20 cellular contexts compared by ENCODE assay signal in the genomic region with DNA sequence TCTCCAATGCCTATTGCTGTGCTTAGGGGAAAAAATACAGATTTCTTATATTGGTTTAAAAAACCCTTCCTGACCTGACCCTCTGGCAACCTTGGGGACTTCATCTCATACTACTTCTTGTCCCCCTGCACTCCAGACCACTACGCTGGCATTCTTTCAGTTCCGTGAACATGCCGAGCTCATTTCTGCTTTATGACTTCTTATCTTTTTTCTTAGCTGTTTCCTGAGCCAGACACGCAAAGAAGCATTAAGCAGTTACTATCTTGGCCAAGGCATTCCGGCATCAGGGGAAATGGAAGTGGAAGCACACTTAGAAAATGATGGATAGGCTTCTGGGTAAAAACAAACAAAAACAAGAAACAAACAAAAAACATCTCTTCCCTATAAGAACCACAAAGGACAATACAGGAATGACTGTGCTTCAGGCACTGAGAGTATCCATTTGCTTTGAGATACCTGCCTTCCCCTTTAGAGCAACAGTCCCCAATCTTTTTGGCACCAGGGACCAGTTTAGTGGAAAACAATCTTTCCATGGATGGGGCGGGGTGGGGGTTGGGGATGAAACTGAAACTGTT. TPM values are rescaled to one million over a fixed set of nuclear protein-coding genes. Genes with fewer than 3 reads are reported as not detected.
DNase-seq lines count a peak whose midpoint lies in the region; ATAC-seq, FAIRE-seq and TF ChIP-seq lines count a peak whose summit lies in the region.
"Had no signal": no experiment of that assay in that cellular context is flagged by ENCODE, and none has a peak within 500 bp of the region (broad histone marks: within the 10 kb centered on the region; RNA-seq: fewer than 3 reads in every experiment).

No MANE protein-coding gene starts in this region.

- TF ChIP-seq CTCF in OCI-LY3 (IDR thresholded peaks at IDR 0.05; ENCODE audit: low read depth, low read length) (no peak), endothelial cell of umbilical vein (IDR thresholded peaks at IDR 0.05; ENCODE audit: extremely low read depth in 1 of 2, insufficient read depth in 1 of 2, low read depth in 1 of 2, low read length in 2 of 2) (no peak)

- intact Hi-C loops in endothelial cell of umbilical vein (cut with micrococcal nuclease), result loop anchor here (2.0 kb wide), 1 partner anchor 44 kb away; no protein-coding TSS in a partner anchor

- peak; percentile 46 for FAIRE-seq in GM12892 (lab: Jason Lieb, UNC)
- FAIRE-seq in endothelial cell of umbilical vein (lab: Jason Lieb, UNC), result peak; percentile 93
- FAIRE-seq in small intestine (lab: Jason Lieb, UNC), result no peak
- FAIRE-seq: bronchial epithelial cell, H54 had no signal

- TF ChIP-seq POLR2A in GM12892 (IDR thresholded peaks at IDR 0.05; ENCODE audit: low read depth, low read length) (no peak), endothelial cell of umbilical vein (IDR thresholded peaks at IDR 0.05; ENCODE audit: low read depth, low read length) (no peak)

- H2AFZ ChIP-seq in OCI-LY3 (ENCODE audit: low read depth, low read length), result peak overlapping the region; percentile 71; the same call in 1 of the 2 replicates
- peak overlapping the region; percentile 57 for H2AFZ ChIP-seq in endothelial cell of umbilical vein (ENCODE audit: low read depth, low read length)

- peak overlapping the region; percentile 10; the same call in 1 of the 2 replicates for H3K27ac ChIP-seq in OCI-LY3 (ENCODE audit: low read length)
- H3K27ac ChIP-seq in endothelial cell of umbilical vein (ENCODE audit: insufficient read depth, low read depth, low read length), result peak overlapping the region; percentile 61
- H3K27ac ChIP-seq in small intestine (ENCODE audit: low read depth in 1 of 2, low read length in 1 of 2), result no peak overlapping the region
- no peak overlapping the region for H3K27ac ChIP-seq in effector memory CD4-positive, alpha-beta T cell (ENCODE audit: insufficient read depth, low read length, poor library complexity, severe bottlenecking)
- H3K27ac ChIP-seq: tibial artery had no signal

- H3K9me3 ChIP-seq in OCI-LY3 (ENCODE audit: insufficient read depth, low read length) (no peaks in the 10 kb centered on the region), endothelial cell of umbilical vein (replicated peaks; ENCODE audit: control insufficient read depth, insufficient read depth, low read length) (no peaks in the 10 kb centered on the region), small intestine (ENCODE audit: control insufficient read depth, low read depth) (no peaks in the 10 kb centered on the region)
- H3K9me3 ChIP-seq in effector memory CD4-positive, alpha-beta T cell (ENCODE audit: control insufficient read depth, low read length), result no peaks in the 10 kb centered on the region
- H3K9me3 ChIP-seq: tibial artery had no signal

- H3K4me1 ChIP-seq in OCI-LY3 (ENCODE audit: low read length), result peaks cover 25% of the 10 kb centered on the region
- H3K4me1 ChIP-seq in endothelial cell of umbilical vein (ENCODE audit: control insufficient read depth, extremely low read depth, insufficient read depth, low read length), result peaks cover 37% of the 10 kb centered on the region
- no peaks in the 10 kb centered on the region for H3K4me1 ChIP-seq in small intestine (ENCODE audit: control insufficient read depth in 2 of 2, insufficient read depth in 1 of 2, low read depth in 1 of 2, low read length in 1 of 2)
- H3K4me1 ChIP-seq in effector memory CD4-positive, alpha-beta T cell (ENCODE audit: control insufficient read depth, insufficient read depth, low read length, poor library complexity, severe bottlenecking), result peaks cover 8% of the 10 kb centered on the region

- no peaks in the 10 kb centered on the region for H3K36me3 ChIP-seq in OCI-LY3 (replicated peaks; ENCODE audit: low read depth, low read length)
- no peaks in the 10 kb centered on the region for H3K36me3 ChIP-seq in endothelial cell of umbilical vein (ENCODE audit: control insufficient read depth in 2 of 2, extremely low read depth in 1 of 2, insufficient read depth in 2 of 2, low read length in 2 of 2)
- no peaks in the 10 kb centered on the region for H3K36me3 ChIP-seq in small intestine (ENCODE audit: control insufficient read depth in 2 of 2, insufficient read depth in 2 of 2, low read length in 2 of 2)
- no peaks in the 10 kb centered on the region for H3K36me3 ChIP-seq in effector memory CD4-positive, alpha-beta T cell (ENCODE audit: control insufficient read depth, insufficient read depth, low read length)
- H3K36me3 ChIP-seq: tibial artery had no signal

- dilution Hi-C loops in endothelial cell of umbilical vein (cut with MboI; ENCODE audit: extremely low pct_ligation_motif_present, low sequenced_read_pairs), result no loop called here

- BruUV-seq in endothelial cell of umbilical vein (replicated peaks; lab: Mats Ljungman, UMichigan), result no TSS peak

- H3K9ac ChIP-seq in OCI-LY3 (ENCODE audit: low read length) (no peak overlapping the region), endothelial cell of umbilical vein (replicated peaks; ENCODE audit: extremely low read depth, insufficient read depth, low read length) (no peak overlapping the region)

- H3K4me2 ChIP-seq in OCI-LY3 (ENCODE audit: low read length) (peak overlapping the region; percentile 59), endothelial cell of umbilical vein (ENCODE audit: insufficient read depth, low read length) (peak overlapping the region; percentile 37)

- POLR2A ChIA-PET in endothelial cell of umbilical vein (lab: Charles Lee), result interaction anchor here (0.7 kb wide), 1 partner anchor 91 kb away, joined by 3 read pairs; no protein-coding TSS in a partner anchor

- 0 out of 2 replicates have a peak overlapping the region, but pooled peaks have one; percentile 31 for H3K4me3 ChIP-seq in OCI-LY3 (ENCODE audit: low read length)
- H3K4me3 ChIP-seq in endothelial cell of umbilical vein (replicated peaks in 1 of 3; ENCODE audit: insufficient read depth in 1 of 3, low read depth in 1 of 3, low read length in 3 of 3), result no peak overlapping the region
- no peak overlapping the region for H3K4me3 ChIP-seq in small intestine (ENCODE audit: low read depth in 1 of 2, low read length in 2 of 2)
- H3K4me3 ChIP-seq in effector memory CD4-positive, alpha-beta T cell (ENCODE audit: insufficient read depth, low read depth, low read length, poor library complexity, severe bottlenecking), result no peak overlapping the region
- H3K4me3 ChIP-seq: tibial artery had no signal

- H3K79me2 ChIP-seq in OCI-LY3 (ENCODE audit: low read length) (0 out of 2 replicates have a peak, but pooled peaks cover 3% of the 10 kb centered on the region), endothelial cell of umbilical vein (ENCODE audit: control insufficient read depth, insufficient read depth, low read length) (no peaks in the 10 kb centered on the region)

- no peaks in the 10 kb centered on the region for H3K9me1 ChIP-seq in endothelial cell of umbilical vein (replicated peaks; ENCODE audit: control insufficient read depth, extremely low read depth, insufficient read depth, low read length)

- H4K20me1 ChIP-seq in OCI-LY3 (ENCODE audit: insufficient read depth, low read length) (no peaks in the 10 kb centered on the region), endothelial cell of umbilical vein (replicated peaks; ENCODE audit: control insufficient read depth, extremely low read depth, insufficient read depth, low read length) (no peaks in the 10 kb centered on the region)

- no peak for ATAC-seq in HG03457 (IDR thresholded peaks at IDR 0.05; ENCODE audit: unreplicated experiment)
- ATAC-seq: left colon, Right ventricle myocardium inferior had no signal

- WGBS in small intestine, 3 donors, result 24 to 36% (median 34%) methylated on average over 6 of the region's 6 CpGs

- DNase-seq in GM12892 (ENCODE audit: insufficient read length) (no peak), endothelial cell of umbilical vein (ENCODE audit: low read depth, low spot score) (peak; percentile 84), small intestine (peak; percentile 11), AG08395 (ENCODE audit: low spot score) (no peak)
- DNase-seq in effector memory CD4-positive, alpha-beta T cell, result no peak
- DNase-seq: CD4-positive, CD25-positive, alpha-beta regulatory T cell; DMS79; effector CD4-positive, alpha-beta T cell; left colon; NCI-H1436; NK-92 treated with Interleukin-12 subunit alpha and Interleukin-12 subunit beta, amount 100 ng/mL, for 24 hours; tibial artery had no signal

- no peaks in the 10 kb centered on the region for H3K27me3 ChIP-seq in OCI-LY3 (ENCODE audit: low read depth, low read length)
- no peaks in the 10 kb centered on the region for H3K27me3 ChIP-seq in endothelial cell of umbilical vein (ENCODE audit: control insufficient read depth in 2 of 2, insufficient read depth in 2 of 2, low read length in 2 of 2)
- no peaks in the 10 kb centered on the region for H3K27me3 ChIP-seq in small intestine (ENCODE audit: control insufficient read depth in 2 of 2, insufficient read depth in 2 of 2, low read length in 2 of 2)
- H3K27me3 ChIP-seq in effector memory CD4-positive, alpha-beta T cell (replicated peaks; ENCODE audit: control insufficient read depth, insufficient read depth, low read length, poor library complexity, severe bottlenecking), result no peaks in the 10 kb centered on the region
- H3K27me3 ChIP-seq: tibial artery had no signal

- CTCF ChIA-PET in endothelial cell of umbilical vein (lab: Charles Lee), result interaction anchor here (0.7 to 8.0 kb wide), 7 partner anchors 18 to 595 kb away, joined by 3 to 91 read pairs (median 3); no protein-coding TSS in a partner anchor

TF ChIP-seq in endothelial cell of umbilical vein, 7 proteins besides CTCF, POLR2A, EP300 and RAD21 (continues in another document):
- TF ChIP-seq MYC (IDR thresholded peaks at IDR 0.05; ENCODE audit: low read depth, low read length), result no peak

RNA-seq across cellular contexts. Expression of gene CCDC28A, which starts 4.4 kb away (rescaled TPM):
- 22.1 TPM for polyA plus RNA-seq in GM12892 (2012; ENCODE audit: missing spikeins)
- total RNA-seq in endothelial cell of umbilical vein, result 10.5 and 12.8 TPM in 2 replicates
- polyA plus RNA-seq in endothelial cell of umbilical vein (8.3 and 11.1 TPM in 2 replicates), small intestine (10 to 100 TPM; 26.6 to 59.5 (median 47.3) TPM)
- polyA plus RNA-seq in endothelial cell of umbilical vein (2011; cell fraction: cytosol; rRNA removed), result 12.7 and 13.2 TPM in 2 replicates
- 7.8 and 8.7 TPM in 2 replicates for polyA plus RNA-seq in endothelial cell of umbilical vein (2011; cell fraction: nucleus; rRNA removed)
- polyA plus RNA-seq in endothelial cell of umbilical vein (2012), result 6.6 and 13.2 TPM in 2 replicates
- polyA minus RNA-seq in endothelial cell of umbilical vein, result 7.2 and 11.7 TPM in 2 replicates
- 4.2 TPM for polyA minus RNA-seq in endothelial cell of umbilical vein (2011; cell fraction: cytosol; rRNA and poly(A)+ RNA removed)
- 4.4 and 6.5 TPM in 2 replicates for polyA minus RNA-seq in endothelial cell of umbilical vein (2011; cell fraction: nucleus; rRNA and poly(A)+ RNA removed)

RNA-seq across cellular contexts. Expression of gene ECT2L, which starts 26.7 kb away (rescaled TPM):
- 0.08 TPM for polyA plus RNA-seq in GM12892 (2012; ENCODE audit: missing spikeins)
- total RNA-seq in endothelial cell of umbilical vein, result not detected in 2 replicates
- polyA plus RNA-seq in endothelial cell of umbilical vein (not detected in 2 replicates), small intestine (not detected)
- polyA plus RNA-seq in endothelial cell of umbilical vein (2011; cell fraction: cytosol; rRNA removed), result not detected in 2 replicates
- polyA plus RNA-seq in endothelial cell of umbilical vein (2011; cell fraction: nucleus; rRNA removed), result not detected in 2 replicates
- not detected in 2 replicates for polyA plus RNA-seq in endothelial cell of umbilical vein (2012)
- polyA minus RNA-seq in endothelial cell of umbilical vein, result not detected in 2 replicates
- polyA minus RNA-seq in endothelial cell of umbilical vein (2011; cell fraction: cytosol; rRNA and poly(A)+ RNA removed), result not detected
- not detected in 2 replicates for polyA minus RNA-seq in endothelial cell of umbilical vein (2011; cell fraction: nucleus; rRNA and poly(A)+ RNA removed)
- total RNA-seq: bronchial epithelial cell; CD4-positive, CD25-positive, alpha-beta regulatory T cell; HT-29; left colon; osteocyte; T-helper 1 cell treated with Interleukin-12 subunit alpha and Interleukin-12 subunit beta and Interleukin-4 antibody, amounts not matched to agents 30 ng/mL and 1 ng/mL, for 36 hours had no signal

Comparison
In these comparisons a context has a peak if more than half of its experiments do, and no peak if none do; other contexts are left out.
1. DNase-seq: peak in endothelial cell of umbilical vein (single experiment) and small intestine (single experiment); none in GM12892 (single experiment), effector memory CD4-positive, alpha-beta T cell (0 of 3) and AG08395 (single experiment).
2. H3K27ac ChIP-seq: peak in OCI-LY3 (single experiment) and endothelial cell of umbilical vein (single experiment); none in small intestine (0 of 2) and effector memory CD4-positive, alpha-beta T cell (single experiment).